Comparison of ENCODE assay signal across 1 cellular context in the genomic region with DNA sequence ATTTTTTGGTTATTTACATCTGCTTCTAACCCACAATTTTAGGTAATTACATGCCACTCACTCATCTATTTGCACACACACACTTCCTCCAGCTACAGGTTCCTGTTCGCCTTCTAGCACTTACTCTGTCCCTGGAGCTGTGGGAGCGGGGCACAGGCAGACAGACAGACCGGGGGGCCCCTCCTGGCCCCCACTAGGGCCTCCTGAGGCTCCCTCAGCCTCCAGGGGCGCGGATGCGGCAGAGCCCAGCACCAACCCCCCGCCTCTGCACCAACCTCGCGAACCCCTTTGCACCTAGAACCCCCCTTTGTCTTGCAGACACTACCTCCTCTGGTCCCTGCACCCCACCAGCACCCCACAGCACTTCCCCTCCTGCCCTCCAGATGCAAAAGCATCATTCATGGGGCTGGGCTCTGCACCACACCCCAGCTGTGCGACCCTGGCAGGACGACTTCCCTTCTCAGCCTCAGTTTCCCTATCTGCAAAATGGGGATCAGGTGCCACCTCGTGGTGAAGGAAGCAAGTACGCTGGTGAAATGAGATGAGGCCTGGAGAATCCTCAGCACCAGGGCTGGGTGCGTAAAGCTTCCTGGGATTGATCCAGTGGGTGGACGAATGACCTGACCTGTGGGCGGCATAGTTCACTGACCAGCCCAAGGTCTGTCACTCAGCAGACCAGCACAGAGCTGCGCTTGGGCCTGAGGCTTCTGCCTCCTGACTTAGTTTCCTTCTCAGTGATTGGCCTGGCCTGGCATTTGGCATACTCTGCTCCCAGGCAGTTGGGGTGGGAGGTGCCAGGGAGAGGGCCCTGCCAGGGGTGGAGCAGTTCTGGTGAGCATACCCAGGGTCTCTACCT.
A peak's percentile ranks its signal among the peaks of the same experiment; 100 is the strongest.
TF ChIP-seq lines count a peak whose summit lies in the region.

No MANE protein-coding gene starts in this region.

TF ChIP-seq in HepG2, 621 proteins besides CTCF, POLR2A, EP300 and RAD21 (continued from another document):
- TF ChIP-seq, protein P1, sequence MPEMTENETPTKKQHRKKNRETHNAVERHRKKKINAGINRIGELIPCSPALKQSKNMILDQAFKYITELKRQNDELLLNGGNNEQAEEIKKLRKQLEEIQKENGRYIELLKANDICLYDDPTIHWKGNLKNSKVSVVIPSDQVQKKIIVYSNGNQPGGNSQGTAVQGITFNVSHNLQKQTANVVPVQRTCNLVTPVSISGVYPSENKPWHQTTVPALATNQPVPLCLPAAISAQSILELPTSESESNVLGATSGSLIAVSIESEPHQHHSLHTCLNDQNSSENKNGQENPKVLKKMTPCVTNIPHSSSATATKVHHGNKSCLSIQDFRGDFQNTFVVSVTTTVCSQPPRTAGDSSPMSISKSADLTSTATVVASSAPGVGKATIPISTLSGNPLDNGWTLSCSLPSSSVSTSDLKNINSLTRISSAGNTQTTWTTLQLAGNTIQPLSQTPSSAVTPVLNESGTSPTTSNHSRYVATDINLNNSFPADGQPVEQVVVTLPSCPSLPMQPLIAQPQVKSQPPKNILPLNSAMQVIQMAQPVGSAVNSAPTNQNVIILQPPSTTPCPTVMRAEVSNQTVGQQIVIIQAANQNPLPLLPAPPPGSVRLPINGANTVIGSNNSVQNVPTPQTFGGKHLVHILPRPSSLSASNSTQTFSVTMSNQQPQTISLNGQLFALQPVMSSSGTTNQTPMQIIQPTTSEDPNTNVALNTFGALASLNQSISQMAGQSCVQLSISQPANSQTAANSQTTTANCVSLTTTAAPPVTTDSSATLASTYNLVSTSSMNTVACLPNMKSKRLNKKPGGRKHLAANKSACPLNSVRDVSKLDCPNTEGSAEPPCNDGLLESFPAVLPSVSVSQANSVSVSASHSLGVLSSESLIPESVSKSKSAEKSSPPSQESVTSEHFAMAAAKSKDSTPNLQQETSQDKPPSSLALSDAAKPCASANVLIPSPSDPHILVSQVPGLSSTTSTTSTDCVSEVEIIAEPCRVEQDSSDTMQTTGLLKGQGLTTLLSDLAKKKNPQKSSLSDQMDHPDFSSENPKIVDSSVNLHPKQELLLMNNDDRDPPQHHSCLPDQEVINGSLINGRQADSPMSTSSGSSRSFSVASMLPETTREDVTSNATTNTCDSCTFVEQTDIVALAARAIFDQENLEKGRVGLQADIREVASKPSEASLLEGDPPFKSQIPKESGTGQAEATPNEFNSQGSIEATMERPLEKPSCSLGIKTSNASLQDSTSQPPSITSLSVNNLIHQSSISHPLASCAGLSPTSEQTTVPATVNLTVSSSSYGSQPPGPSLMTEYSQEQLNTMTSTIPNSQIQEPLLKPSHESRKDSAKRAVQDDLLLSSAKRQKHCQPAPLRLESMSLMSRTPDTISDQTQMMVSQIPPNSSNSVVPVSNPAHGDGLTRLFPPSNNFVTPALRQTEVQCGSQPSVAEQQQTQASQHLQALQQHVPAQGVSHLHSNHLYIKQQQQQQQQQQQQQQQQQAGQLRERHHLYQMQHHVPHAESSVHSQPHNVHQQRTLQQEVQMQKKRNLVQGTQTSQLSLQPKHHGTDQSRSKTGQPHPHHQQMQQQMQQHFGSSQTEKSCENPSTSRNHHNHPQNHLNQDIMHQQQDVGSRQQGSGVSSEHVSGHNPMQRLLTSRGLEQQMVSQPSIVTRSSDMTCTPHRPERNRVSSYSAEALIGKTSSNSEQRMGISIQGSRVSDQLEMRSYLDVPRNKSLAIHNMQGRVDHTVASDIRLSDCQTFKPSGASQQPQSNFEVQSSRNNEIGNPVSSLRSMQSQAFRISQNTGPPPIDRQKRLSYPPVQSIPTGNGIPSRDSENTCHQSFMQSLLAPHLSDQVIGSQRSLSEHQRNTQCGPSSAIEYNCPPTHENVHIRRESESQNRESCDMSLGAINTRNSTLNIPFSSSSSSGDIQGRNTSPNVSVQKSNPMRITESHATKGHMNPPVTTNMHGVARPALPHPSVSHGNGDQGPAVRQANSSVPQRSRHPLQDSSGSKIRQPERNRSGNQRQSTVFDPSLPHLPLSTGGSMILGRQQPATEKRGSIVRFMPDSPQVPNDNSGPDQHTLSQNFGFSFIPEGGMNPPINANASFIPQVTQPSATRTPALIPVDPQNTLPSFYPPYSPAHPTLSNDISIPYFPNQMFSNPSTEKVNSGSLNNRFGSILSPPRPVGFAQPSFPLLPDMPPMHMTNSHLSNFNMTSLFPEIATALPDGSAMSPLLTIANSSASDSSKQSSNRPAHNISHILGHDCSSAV (CRISPR knock-in tag; IDR thresholded peaks at IDR 0.05; ENCODE audit: borderline replicate concordance) = no peak
- TF ChIP-seq ADNP (CRISPR knock-in tag; IDR thresholded peaks at IDR 0.05) = 0 out of 2 replicates have a peak, but pooled peaks have one; percentile 31
- no peak for TF ChIP-seq NRL (CRISPR knock-in tag; IDR thresholded peaks at IDR 0.05; ENCODE audit: borderline replicate concordance)
- TF ChIP-seq ZNF543 (CRISPR knock-in tag; IDR thresholded peaks at IDR 0.05) = peak; percentile 97
- no peak for TF ChIP-seq MBNL3 (CRISPR knock-in tag; conservative IDR thresholded peaks at IDR 0.05)
- TF ChIP-seq ZNF782 (CRISPR knock-in tag; IDR thresholded peaks at IDR 0.05; ENCODE audit: borderline replicate concordance) = no peak
- TF ChIP-seq, protein P2, sequence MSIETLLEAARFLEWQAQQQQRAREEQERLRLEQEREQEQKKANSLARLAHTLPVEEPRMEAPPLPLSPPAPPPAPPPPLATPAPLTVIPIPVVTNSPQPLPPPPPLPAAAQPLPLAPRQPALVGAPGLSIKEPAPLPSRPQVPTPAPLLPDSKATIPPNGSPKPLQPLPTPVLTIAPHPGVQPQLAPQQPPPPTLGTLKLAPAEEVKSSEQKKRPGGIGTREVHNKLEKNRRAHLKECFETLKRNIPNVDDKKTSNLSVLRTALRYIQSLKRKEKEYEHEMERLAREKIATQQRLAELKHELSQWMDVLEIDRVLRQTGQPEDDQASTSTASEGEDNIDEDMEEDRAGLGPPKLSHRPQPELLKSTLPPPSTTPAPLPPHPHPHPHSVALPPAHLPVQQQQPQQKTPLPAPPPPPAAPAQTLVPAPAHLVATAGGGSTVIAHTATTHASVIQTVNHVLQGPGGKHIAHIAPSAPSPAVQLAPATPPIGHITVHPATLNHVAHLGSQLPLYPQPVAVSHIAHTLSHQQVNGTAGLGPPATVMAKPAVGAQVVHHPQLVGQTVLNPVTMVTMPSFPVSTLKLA (IDR thresholded peaks at IDR 0.05) = no peak
- peak; percentile 34; the same call in 1 of the 2 replicates for TF ChIP-seq RARA (CRISPR knock-in tag; IDR thresholded peaks at IDR 0.05)
- no peak for TF ChIP-seq TMF1 (CRISPR knock-in tag; IDR thresholded peaks at IDR 0.05; ENCODE audit: low read depth)
- TF ChIP-seq, protein P3, sequence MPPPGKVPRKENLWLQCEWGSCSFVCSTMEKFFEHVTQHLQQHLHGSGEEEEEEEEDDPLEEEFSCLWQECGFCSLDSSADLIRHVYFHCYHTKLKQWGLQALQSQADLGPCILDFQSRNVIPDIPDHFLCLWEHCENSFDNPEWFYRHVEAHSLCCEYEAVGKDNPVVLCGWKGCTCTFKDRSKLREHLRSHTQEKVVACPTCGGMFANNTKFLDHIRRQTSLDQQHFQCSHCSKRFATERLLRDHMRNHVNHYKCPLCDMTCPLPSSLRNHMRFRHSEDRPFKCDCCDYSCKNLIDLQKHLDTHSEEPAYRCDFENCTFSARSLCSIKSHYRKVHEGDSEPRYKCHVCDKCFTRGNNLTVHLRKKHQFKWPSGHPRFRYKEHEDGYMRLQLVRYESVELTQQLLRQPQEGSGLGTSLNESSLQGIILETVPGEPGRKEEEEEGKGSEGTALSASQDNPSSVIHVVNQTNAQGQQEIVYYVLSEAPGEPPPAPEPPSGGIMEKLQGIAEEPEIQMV (CRISPR knock-in tag; IDR thresholded peaks at IDR 0.05; ENCODE audit: low read depth) = no peak
- TF ChIP-seq ATF7 (IDR thresholded peaks at IDR 0.05) = no peak
- no peak for TF ChIP-seq ATF7 (CRISPR knock-in tag; IDR thresholded peaks at IDR 0.05)
- TF ChIP-seq, protein P4, sequence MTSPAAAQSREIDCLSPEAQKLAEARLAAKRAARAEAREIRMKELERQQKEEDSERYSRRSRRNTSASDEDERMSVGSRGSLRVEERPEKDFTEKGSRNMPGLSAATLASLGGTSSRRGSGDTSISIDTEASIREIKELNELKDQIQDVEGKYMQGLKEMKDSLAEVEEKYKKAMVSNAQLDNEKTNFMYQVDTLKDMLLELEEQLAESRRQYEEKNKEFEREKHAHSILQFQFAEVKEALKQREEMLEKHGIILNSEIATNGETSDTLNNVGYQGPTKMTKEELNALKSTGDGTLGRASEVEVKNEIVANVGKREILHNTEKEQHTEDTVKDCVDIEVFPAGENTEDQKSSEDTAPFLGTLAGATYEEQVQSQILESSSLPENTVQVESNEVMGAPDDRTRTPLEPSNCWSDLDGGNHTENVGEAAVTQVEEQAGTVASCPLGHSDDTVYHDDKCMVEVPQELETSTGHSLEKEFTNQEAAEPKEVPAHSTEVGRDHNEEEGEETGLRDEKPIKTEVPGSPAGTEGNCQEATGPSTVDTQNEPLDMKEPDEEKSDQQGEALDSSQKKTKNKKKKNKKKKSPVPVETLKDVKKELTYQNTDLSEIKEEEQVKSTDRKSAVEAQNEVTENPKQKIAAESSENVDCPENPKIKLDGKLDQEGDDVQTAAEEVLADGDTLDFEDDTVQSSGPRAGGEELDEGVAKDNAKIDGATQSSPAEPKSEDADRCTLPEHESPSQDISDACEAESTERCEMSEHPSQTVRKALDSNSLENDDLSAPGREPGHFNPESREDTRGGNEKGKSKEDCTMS (CRISPR knock-in tag; conservative IDR thresholded peaks at IDR 0.05) = no peak
- TF ChIP-seq SNAPC2 (CRISPR knock-in tag; IDR thresholded peaks at IDR 0.05) = no peak
- peak; percentile 79 for TF ChIP-seq ZNF629 (CRISPR knock-in tag; conservative IDR thresholded peaks at IDR 0.05)
- TF ChIP-seq SALL1 (CRISPR knock-in tag; IDR thresholded peaks at IDR 0.05) = peak; percentile 44; the same call in 1 of the 2 replicates
- no peak for TF ChIP-seq ZNF549 (CRISPR knock-in tag; IDR thresholded peaks at IDR 0.05)
- TF ChIP-seq HNRNPLL (IDR thresholded peaks at IDR 0.05; ENCODE audit: low read depth, low read length, poor library complexity, severe bottlenecking) = no peak
- TF ChIP-seq ZMYM3 (CRISPR knock-in tag; IDR thresholded peaks at IDR 0.05) = peak; percentile 42; the same call in 1 of the 2 replicates
- no peak for TF ChIP-seq EEA1 (CRISPR knock-in tag; IDR thresholded peaks at IDR 0.05; ENCODE audit: borderline replicate concordance)
- TF ChIP-seq, protein P5, sequence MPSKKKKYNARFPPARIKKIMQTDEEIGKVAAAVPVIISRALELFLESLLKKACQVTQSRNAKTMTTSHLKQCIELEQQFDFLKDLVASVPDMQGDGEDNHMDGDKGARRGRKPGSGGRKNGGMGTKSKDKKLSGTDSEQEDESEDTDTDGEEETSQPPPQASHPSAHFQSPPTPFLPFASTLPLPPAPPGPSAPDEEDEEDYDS (CRISPR knock-in tag; IDR thresholded peaks at IDR 0.05) = no peak
- no peak for TF ChIP-seq ZNF382 (CRISPR knock-in tag; IDR thresholded peaks at IDR 0.05; ENCODE audit: borderline replicate concordance)
- TF ChIP-seq ZBTB38 (CRISPR knock-in tag; IDR thresholded peaks at IDR 0.05) = no peak
- no peak for TF ChIP-seq PAWR (CRISPR knock-in tag; IDR thresholded peaks at IDR 0.05; ENCODE audit: borderline replicate concordance)
- no peak for TF ChIP-seq YY1 (IDR thresholded peaks at IDR 0.05; ENCODE audit: insufficient read depth, insufficient replicate concordance, low read depth, low read length)
- TF ChIP-seq ZNF839 (CRISPR knock-in tag; IDR thresholded peaks at IDR 0.05; ENCODE audit: borderline replicate concordance) = no peak
- TF ChIP-seq, protein P6, sequence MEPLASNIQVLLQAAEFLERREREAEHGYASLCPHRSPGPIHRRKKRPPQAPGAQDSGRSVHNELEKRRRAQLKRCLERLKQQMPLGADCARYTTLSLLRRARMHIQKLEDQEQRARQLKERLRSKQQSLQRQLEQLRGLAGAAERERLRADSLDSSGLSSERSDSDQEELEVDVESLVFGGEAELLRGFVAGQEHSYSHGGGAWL (CRISPR knock-in tag; IDR thresholded peaks at IDR 0.05) = no peak
- no peak for TF ChIP-seq TOE1 (CRISPR knock-in tag; IDR thresholded peaks at IDR 0.05)
- TF ChIP-seq, protein P7, sequence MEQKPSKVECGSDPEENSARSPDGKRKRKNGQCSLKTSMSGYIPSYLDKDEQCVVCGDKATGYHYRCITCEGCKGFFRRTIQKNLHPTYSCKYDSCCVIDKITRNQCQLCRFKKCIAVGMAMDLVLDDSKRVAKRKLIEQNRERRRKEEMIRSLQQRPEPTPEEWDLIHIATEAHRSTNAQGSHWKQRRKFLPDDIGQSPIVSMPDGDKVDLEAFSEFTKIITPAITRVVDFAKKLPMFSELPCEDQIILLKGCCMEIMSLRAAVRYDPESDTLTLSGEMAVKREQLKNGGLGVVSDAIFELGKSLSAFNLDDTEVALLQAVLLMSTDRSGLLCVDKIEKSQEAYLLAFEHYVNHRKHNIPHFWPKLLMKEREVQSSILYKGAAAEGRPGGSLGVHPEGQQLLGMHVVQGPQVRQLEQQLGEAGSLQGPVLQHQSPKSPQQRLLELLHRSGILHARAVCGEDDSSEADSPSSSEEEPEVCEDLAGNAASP (CRISPR knock-in tag; IDR thresholded peaks at IDR 0.05; ENCODE audit: borderline replicate concordance) = no peak
- no peak for TF ChIP-seq MED8 (CRISPR knock-in tag; IDR thresholded peaks at IDR 0.05; ENCODE audit: insufficient replicate concordance)
- no peak for TF ChIP-seq SRF (IDR thresholded peaks at IDR 0.05; ENCODE audit: low read depth, low read length)
TF ChIP-seq in HepG2: peak in this region for 11.
